25 cellular contexts compared by ENCODE assay signal in the genomic region with DNA sequence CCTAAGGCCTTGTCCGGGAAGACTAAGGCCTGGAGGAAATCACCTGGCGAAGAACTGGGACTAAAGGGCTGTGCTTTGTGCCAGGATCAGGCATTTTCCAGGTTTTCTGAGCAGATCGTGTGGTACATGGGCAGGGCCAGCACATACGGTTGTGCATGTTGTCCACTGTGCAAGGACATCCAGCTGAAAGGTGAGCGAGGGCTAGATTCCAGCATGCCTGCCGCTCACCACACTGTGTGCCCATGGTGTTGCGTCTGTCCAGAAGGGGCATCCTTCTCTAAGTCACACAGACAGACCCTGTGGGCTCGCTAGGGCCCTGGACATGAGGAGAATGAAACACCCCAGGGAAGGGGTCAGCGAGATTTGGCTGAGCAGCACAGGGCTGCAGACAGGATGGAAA.
"Had no signal": no experiment of that assay in that cellular context is flagged by ENCODE, and none has a peak within 500 bp of the region (broad histone marks: within the 10 kb centered on the region; RNA-seq: fewer than 3 reads in every experiment).

No MANE protein-coding gene starts in this region.

- H3K4me3 ChIP-seq: ascending aorta, colonic mucosa, dorsolateral prefrontal cortex, smooth muscle cell, testis, vagina had no signal

- H3K27ac Mint-ChIP-seq: activated B cell treated with CpG ODN at 0.5 μM for 24 hours; activated naive CD4-positive, alpha-beta T cell treated with anti-CD3 and anti-CD28 coated beads, Interleukin-2, amount 50 U/mL, for 72 hours; effector memory CD8-positive, alpha-beta T cell; stimulated activated naive B cell treated with anti-CD40 and anti-IgM and Interleukin-4, amounts not matched to agents 10 μg/mL and 1 μg/mL and 100 μg/mL, for 72 hours; T-helper 1 cell treated with Interleukin-12 subunit alpha and Interleukin-12 subunit beta and Interleukin-4 antibody, amounts not matched to agents 30 μg/mL and 1 μg/mL, for 36 hours had no signal

- H3K36me3 Mint-ChIP-seq: activated CD4-positive, alpha-beta memory T cell treated with anti-CD3 and anti-CD28 coated beads for 36 hours; activated naive CD4-positive, alpha-beta T cell treated with anti-CD3 and anti-CD28 coated beads, Interleukin-2, amount 50 U/mL, for 72 hours; stimulated activated naive B cell treated with anti-CD40 and anti-IgM and Interleukin-4, amounts not matched to agents 10 μg/mL and 1 μg/mL and 100 μg/mL, for 72 hours had no signal

- H3K27me3 ChIP-seq: ascending aorta, brain microvascular endothelial cell, colonic mucosa, dorsolateral prefrontal cortex, testis, vagina had no signal

- H3K79me2 ChIP-seq: parathyroid adenoma had no signal

- H3K4me1 ChIP-seq: colonic mucosa had no signal

- H3K36me3 ChIP-seq: ascending aorta, brain microvascular endothelial cell, colonic mucosa, vagina had no signal

- H3K27ac ChIP-seq: ascending aorta, brain microvascular endothelial cell, colonic mucosa, parathyroid adenoma, vagina had no signal

- H3K27me3 Mint-ChIP-seq: activated CD4-positive, alpha-beta memory T cell treated with anti-CD3 and anti-CD28 coated beads for 36 hours; central memory CD8-positive, alpha-beta T cell; effector memory CD8-positive, alpha-beta T cell had no signal

- H3K9me3 ChIP-seq: ascending aorta, colonic mucosa, testis, vagina had no signal

- DNase-seq: activated B cell treated with CpG ODN at 0.5 μM for 24 hours; activated T-cell treated with anti-CD3 and anti-CD28 coated beads, Interleukin-2, amount 50 U/mL, for 1 hour; brain microvascular endothelial cell; colonic mucosa; effector memory CD8-positive, alpha-beta T cell; foreskin melanocyte; hypothalamus; nucleus accumbens; stimulated activated CD8-positive, alpha-beta memory T cell treated with anti-CD3 and anti-CD28 coated beads, Interleukin-4, amount 100 ng/mL, for 48 hours; stimulated activated naive B cell treated with anti-CD40 and anti-IgM and Interleukin-4, amounts not matched to agents 10 μg/mL and 1 μg/mL and 100 μg/mL, for 72 hours; T1000; testis; trophoblast cell had no signal

- H2AFZ ChIP-seq: parathyroid adenoma had no signal

- ATAC-seq: effector memory CD8-positive, alpha-beta T cell; esophagus mucosa; sciatic nerve; stimulated activated naive B cell treated with anti-CD40 and anti-IgM and Interleukin-4, amounts not matched to agents 10 μg/mL and 1 μg/mL and 100 μg/mL, for 72 hours had no signal

- H3K4me2 ChIP-seq: smooth muscle cell had no signal

- H3K4me3 Mint-ChIP-seq: activated B cell treated with CpG ODN at 0.5 μM for 24 hours; activated CD4-positive, alpha-beta memory T cell treated with anti-CD3 and anti-CD28 coated beads for 36 hours; central memory CD8-positive, alpha-beta T cell; effector memory CD8-positive, alpha-beta T cell; nephron; stimulated activated naive B cell treated with anti-CD40 and anti-IgM and Interleukin-4, amounts not matched to agents 10 μg/mL and 1 μg/mL and 100 μg/mL, for 72 hours; T-helper 1 cell treated with Interleukin-12 subunit alpha and Interleukin-12 subunit beta and Interleukin-4 antibody, amounts not matched to agents 30 μg/mL and 1 μg/mL, for 36 hours had no signal

- H3K9ac ChIP-seq: parathyroid adenoma had no signal

- H3K9me3 Mint-ChIP-seq: activated B cell treated with CpG ODN at 0.5 μM for 24 hours; activated CD4-positive, alpha-beta memory T cell treated with anti-CD3 and anti-CD28 coated beads for 36 hours; activated naive CD4-positive, alpha-beta T cell treated with anti-CD3 and anti-CD28 coated beads, Interleukin-2, amount 50 U/mL, for 72 hours; central memory CD8-positive, alpha-beta T cell; effector memory CD8-positive, alpha-beta T cell; nephron; stimulated activated naive B cell treated with anti-CD40 and anti-IgM and Interleukin-4, amounts not matched to agents 10 μg/mL and 1 μg/mL and 100 μg/mL, for 72 hours; T-helper 1 cell treated with Interleukin-12 subunit alpha and Interleukin-12 subunit beta and Interleukin-4 antibody, amounts not matched to agents 30 μg/mL and 1 μg/mL, for 36 hours had no signal
